12 cellular contexts compared by ENCODE assay signal in the genomic region with DNA sequence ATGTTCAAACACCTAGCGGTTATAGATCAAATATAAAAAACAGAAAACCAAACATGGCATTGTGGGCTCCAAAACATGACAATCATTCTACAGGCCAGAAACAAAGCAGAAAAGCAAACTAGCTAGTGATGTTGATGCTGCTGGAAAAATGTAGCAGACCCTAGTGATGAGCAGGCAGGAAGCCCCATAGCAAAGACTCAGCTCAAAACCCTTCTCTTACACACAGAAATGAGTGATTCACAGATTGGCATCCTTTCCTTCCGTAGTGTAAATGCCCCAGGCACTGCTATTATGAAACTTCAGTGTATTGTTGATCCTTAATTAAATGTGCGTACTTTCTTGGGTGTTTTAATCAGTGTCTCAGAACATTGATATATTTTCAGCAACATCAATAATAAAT.
DNase-seq lines count a peak whose midpoint lies in the region; ATAC-seq, FAIRE-seq and TF ChIP-seq lines count a peak whose summit lies in the region.
"Had no signal": no experiment of that assay in that cellular context is flagged by ENCODE, and none has a peak within 500 bp of the region (broad histone marks: within the 10 kb centered on the region; RNA-seq: fewer than 3 reads in every experiment).

No MANE protein-coding gene starts in this region.

- no peak for TF ChIP-seq CTCF in HFF-Myc (IDR thresholded peaks at IDR 0.05; ENCODE audit: low read depth, low read length, missing control alignments)
- TF ChIP-seq CTCF in fibroblast of pulmonary artery (IDR thresholded peaks at IDR 0.05; ENCODE audit: low read length, missing control alignments) = no peak
- TF ChIP-seq CTCF in smooth muscle cell (IDR thresholded peaks at IDR 0.05; ENCODE audit: borderline replicate concordance, insufficient read depth, poor library complexity, severe bottlenecking) = no peak
- no peak for TF ChIP-seq CTCF in D721Med (IDR thresholded peaks at IDR 0.05; ENCODE audit: insufficient read depth, missing control alignments)

- H3K4me1 ChIP-seq in smooth muscle cell (ENCODE audit: low read depth) (no peaks in the 10 kb centered on the region), small intestine (ENCODE audit: control insufficient read depth in 2 of 2, insufficient read depth in 1 of 2, low read depth in 1 of 2, low read length in 1 of 2) (no peaks in the 10 kb centered on the region)

- no peak overlapping the region for H3K4me3 ChIP-seq in HFF-Myc (replicated peaks; ENCODE audit: low read depth, low read length)
- H3K4me3 ChIP-seq in fibroblast of pulmonary artery (replicated peaks; ENCODE audit: low read depth, low read length) = no peak overlapping the region
- no peak overlapping the region for H3K4me3 ChIP-seq in smooth muscle cell
- H3K4me3 ChIP-seq in small intestine (ENCODE audit: low read depth in 1 of 2, low read length in 2 of 2) = no peak overlapping the region

- H3K27me3 ChIP-seq in smooth muscle cell (ENCODE audit: low read depth) (no peaks in the 10 kb centered on the region), small intestine (ENCODE audit: control insufficient read depth in 2 of 2, insufficient read depth in 2 of 2, low read length in 2 of 2) (no peaks in the 10 kb centered on the region)
- H3K27me3 ChIP-seq: neutrophil had no signal

- H3F3A ChIP-seq in smooth muscle cell (ENCODE audit: low read depth) = no peaks in the 10 kb centered on the region

- H3K9me3 ChIP-seq in smooth muscle cell (replicated peaks; ENCODE audit: low read depth) (no peaks in the 10 kb centered on the region), small intestine (ENCODE audit: control insufficient read depth, low read depth) (no peaks in the 10 kb centered on the region)
- H3K9me3 ChIP-seq: neutrophil had no signal

- intact Hi-C loops in Right ventricle myocardium superior (cut with DNase I) = no loop called here

- no peak overlapping the region for H3K4me2 ChIP-seq in smooth muscle cell

- H3K36me3 ChIP-seq in smooth muscle cell (ENCODE audit: low read depth) (no peaks in the 10 kb centered on the region), small intestine (ENCODE audit: control insufficient read depth in 2 of 2, insufficient read depth in 2 of 2, low read length in 2 of 2) (no peaks in the 10 kb centered on the region)

- H3K27ac ChIP-seq in smooth muscle cell (ENCODE audit: low read depth) (peak overlapping the region; percentile 20), small intestine (ENCODE audit: low read depth in 1 of 2, low read length in 1 of 2) (no peak overlapping the region)
- H3K27ac ChIP-seq: neutrophil had no signal

- 57% methylated on average over 3 of the region's 3 CpGs for WGBS in smooth muscle cell (ENCODE audit: low lambda C conversion rate)
- WGBS in small intestine, 3 donors = 95 to 99% (median 96%) methylated on average over 3 of the region's 3 CpGs

- no peaks in the 10 kb centered on the region for H4K20me1 ChIP-seq in smooth muscle cell (ENCODE audit: low read depth)

- H3K9ac ChIP-seq in smooth muscle cell (ENCODE audit: low read depth) = no peak overlapping the region

- peak; percentile 29 for DNase-seq in HFF-Myc (ENCODE audit: extremely low read depth, low read depth)
- peak; percentile 80 for DNase-seq in amniotic epithelial cell (ENCODE audit: low read depth)
- DNase-seq in fibroblast of pulmonary artery (ENCODE audit: low read depth) = peak; percentile 83
- no peak for DNase-seq in smooth muscle cell (lab: John Stamatoyannopoulos, UW; ENCODE audit: unreplicated experiment)
- DNase-seq in activated CD4-positive, alpha-beta T cell treated with anti-CD3 and anti-CD28 coated beads for 1 hour = no peak
- DNase-seq in Right ventricle myocardium superior = no peak
- DNase-seq in D721Med (ENCODE audit: insufficient read length, low spot score) = no peak
- no peak for DNase-seq in small intestine
- DNase-seq: anterior cingulate cortex; erythroblast; NK-92 treated with Interleukin-12 subunit alpha and Interleukin-12 subunit beta, amount 100 ng/mL, for 24 hours had no signal

- H3K79me2 ChIP-seq in smooth muscle cell (ENCODE audit: low read depth) = no peaks in the 10 kb centered on the region

- no peak for ATAC-seq in Right ventricle myocardium superior (ENCODE audit: poor library complexity)

- no peak for FAIRE-seq in D721Med (lab: Jason Lieb, UNC)
- no peak for FAIRE-seq in small intestine (lab: Jason Lieb, UNC)

- no peak overlapping the region for H2AFZ ChIP-seq in smooth muscle cell (ENCODE audit: low read depth)

Comparison
In these comparisons a context has a peak if more than half of its experiments do, and no peak if none do; other contexts are left out.
1. DNase-seq: peak in HFF-Myc (single experiment), amniotic epithelial cell (single experiment) and fibroblast of pulmonary artery (single experiment); none in smooth muscle cell (single experiment), activated CD4-positive, alpha-beta T cell treated with anti-CD3 and anti-CD28 coated beads for 1 hour (single experiment), Right ventricle myocardium superior (single experiment), D721Med (single experiment) and small intestine (single experiment).